ENCODE assay signal across 6 cellular contexts in the genomic region with DNA sequence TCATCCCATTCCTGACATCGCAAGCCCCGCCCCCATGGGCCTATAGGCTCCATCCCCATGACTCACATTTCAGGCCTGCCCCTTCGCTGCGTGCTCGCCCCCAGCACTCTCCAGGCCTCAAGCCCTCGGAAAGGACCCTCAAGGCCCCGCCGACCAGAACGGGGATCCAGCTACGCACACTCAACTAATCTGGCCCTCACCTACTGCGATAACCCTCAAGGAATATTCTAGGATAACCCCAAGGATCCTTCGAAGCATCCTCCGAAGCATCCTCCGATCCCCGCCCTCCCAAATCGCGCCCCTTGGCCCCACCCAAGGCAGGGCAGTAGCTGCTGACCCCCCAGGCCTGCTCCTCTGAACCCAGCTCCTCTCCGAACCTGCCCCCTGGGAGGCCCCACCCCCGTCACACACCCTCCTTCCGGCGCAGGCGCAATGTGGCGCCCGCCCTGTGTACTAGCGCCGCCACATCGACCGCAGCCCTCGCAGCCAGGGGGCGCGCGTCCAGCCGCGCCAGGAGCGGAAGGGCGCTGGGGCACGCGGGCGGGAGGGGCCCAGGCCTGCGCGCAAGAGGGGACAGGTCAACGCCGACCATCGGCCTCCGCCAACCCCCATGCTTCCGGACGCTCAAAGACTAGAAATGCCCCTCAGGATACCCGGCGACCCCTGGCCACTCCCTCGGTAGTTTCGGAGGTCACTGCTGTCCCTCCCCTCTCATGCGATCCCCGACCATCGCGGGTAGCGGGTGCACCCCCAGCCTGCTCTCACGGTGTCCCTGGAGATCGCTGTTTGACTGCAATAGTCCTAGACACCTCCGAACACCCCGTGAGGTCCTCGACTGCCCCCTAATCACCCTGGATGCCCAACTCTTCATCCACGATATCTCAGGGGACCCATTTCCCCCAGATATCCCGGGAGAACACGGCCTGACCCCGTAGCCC. TPM values are rescaled to one million over a fixed set of nuclear protein-coding genes. Genes with fewer than 3 reads are reported as not detected.
A peak's percentile ranks its signal among the peaks of the same experiment; 100 is the strongest.
DNase-seq lines count a peak whose midpoint lies in the region; ATAC-seq lines count a peak whose summit lies in the region.

No MANE protein-coding gene starts in this region.

- ATAC-seq in HG02571 (IDR thresholded peaks at IDR 0.05; ENCODE audit: unreplicated experiment): peak; percentile 80
- peak; percentile 96 for ATAC-seq in Right ventricle myocardium inferior

- intact Hi-C loops in Right ventricle myocardium inferior (cut with DNase I): loop anchor here (2.0 kb wide), 1 partner anchor 33 kb away; a partner anchor contains a TSS

- DNase-seq in D341Med (ENCODE audit: low spot score): peak; percentile 88
- DNase-seq in NCI-H2196 treated with DMSO at 0.1 percent for 48 hours (lab: John Stamatoyannopoulos, UW; ENCODE audit: unreplicated experiment): peak; percentile 53
- peak; percentile 80 for DNase-seq in activated T-cell treated with anti-CD3 and anti-CD28 coated beads for 1 hour (ENCODE audit: low read depth)
- DNase-seq in Right ventricle myocardium inferior (ENCODE audit: missing footprints): peak; percentile 95
- peak; percentile 66 to 75 (median 73) for DNase-seq in stimulated activated CD4-positive, alpha-beta T cell treated with anti-CD3 and anti-CD28 coated beads, Interleukin-12 subunit alpha, Interleukin-12 subunit beta, amount 100 ng/mL, for 48 hours (ENCODE audit: low read depth in 2 of 3, low spot score in 1 of 3)

RNA-seq across cellular contexts. Expression of a gene that starts 6.4 kb away (rescaled TPM):
- total RNA-seq in Right ventricle myocardium inferior: 4.3 TPM

RNA-seq across cellular contexts. Expression of a gene that starts 15.5 kb away (rescaled TPM):
- 67.0 TPM for total RNA-seq in Right ventricle myocardium inferior

RNA-seq across cellular contexts. Expression of a gene that starts 30.0 kb away (rescaled TPM):
- 15.1 TPM for total RNA-seq in Right ventricle myocardium inferior

RNA-seq across cellular contexts. Expression of a gene that starts 32.6 kb away (rescaled TPM):
- 19.0 TPM for total RNA-seq in Right ventricle myocardium inferior

RNA-seq across cellular contexts. Expression of a gene that starts 43.8 kb away (rescaled TPM):
- total RNA-seq in Right ventricle myocardium inferior: 1.8 TPM

Comparison
In these comparisons a context has a peak if more than half of its experiments do, and no peak if none do; other contexts are left out.
1. Peak in every context shown above with its lines: DNase-seq and ATAC-seq.